14 cellular contexts compared by ENCODE assay signal in genomic region chr16:4455951-4456350, GRCh38.
"Had no signal": no experiment of that assay in that cellular context is flagged by ENCODE, and none has a peak within 500 bp of the region (broad histone marks: within the 10 kb centered on the region; RNA-seq: fewer than 3 reads in every experiment).

No MANE protein-coding gene starts in this region.

- ATAC-seq: activated T-helper 17 cell treated with anti-CD3 and anti-CD28 coated beads, Interleukin-2, amount 50 U/mL, for 72 hours; gastrocnemius medialis; heart left ventricle; natural killer cell had no signal

- H3K36me3 ChIP-seq: uterus had no signal

- H3K4me1 ChIP-seq: gastrocnemius medialis, tibial artery, uterus had no signal

- H3K4me3 ChIP-seq: gastrocnemius medialis, heart left ventricle, tibial artery, uterus had no signal

- H3K4me3 Mint-ChIP-seq: activated T-helper 17 cell treated with anti-CD3 and anti-CD28 coated beads, Interleukin-2, amount 50 U/mL, for 72 hours; immature natural killer cell; natural killer cell had no signal

- H3K27ac Mint-ChIP-seq: activated T-helper 17 cell treated with anti-CD3 and anti-CD28 coated beads, Interleukin-2, amount 50 U/mL, for 72 hours; immature natural killer cell; natural killer cell had no signal

- H3K27ac ChIP-seq: gastrocnemius medialis, heart left ventricle, tibial artery, uterus had no signal

- H3K9me3 ChIP-seq: gastrocnemius medialis, heart left ventricle, tibial artery, uterus had no signal

- DNase-seq: activated naive CD4-positive, alpha-beta T cell treated with Interleukin-2 at 50 U/mL for 16 hours; dermis blood vessel endothelial cell; erythroblast; gastrocnemius medialis; heart left ventricle; immature natural killer cell; mesendoderm; natural killer cell; stimulated activated CD4-positive, alpha-beta T cell treated with anti-CD3 and anti-CD28 coated beads, Interleukin-12 subunit alpha, Interleukin-12 subunit beta, amount 100 ng/mL, for 4 hours; stimulated activated CD4-positive, alpha-beta T cell treated with anti-CD3 and anti-CD28 coated beads, Interleukin-2, amount 100 ng/mL, for 24 hours; T-helper 9 cell; tibial artery; uterus had no signal

- H3K27me3 ChIP-seq: gastrocnemius medialis, heart left ventricle, tibial artery, uterus had no signal

- H3K9me3 Mint-ChIP-seq: activated T-helper 17 cell treated with anti-CD3 and anti-CD28 coated beads, Interleukin-2, amount 50 U/mL, for 72 hours; immature natural killer cell; natural killer cell had no signal

- H3K27me3 Mint-ChIP-seq: activated T-helper 17 cell treated with anti-CD3 and anti-CD28 coated beads, Interleukin-2, amount 50 U/mL, for 72 hours had no signal
